In genomic region chr4:142556048-142556447, GRCh38 we compare ENCODE assay signal across 26 cellular contexts.
A peak's percentile ranks its signal among the peaks of the same experiment; 100 is the strongest.
DNase-seq lines count a peak whose midpoint lies in the region; ATAC-seq and TF ChIP-seq lines count a peak whose summit lies in the region.
"Had no signal": no experiment of that assay in that cellular context is flagged by ENCODE, and none has a peak within 500 bp of the region (broad histone marks: within the 10 kb centered on the region; RNA-seq: fewer than 3 reads in every experiment).

No MANE protein-coding gene starts in this region.

- H3K9me3 ChIP-seq in heart right ventricle (no peaks in the 10 kb centered on the region), lower lobe of right lung (no peaks in the 10 kb centered on the region)
- H3K9me3 ChIP-seq: gastrocnemius medialis, SJSA1, thyroid gland had no signal

- no peaks in the 10 kb centered on the region for H3K36me3 ChIP-seq in heart right ventricle
- H3K36me3 ChIP-seq in lower lobe of right lung: no peaks in the 10 kb centered on the region
- H3K36me3 ChIP-seq: gastrocnemius medialis, SJSA1, thyroid gland had no signal

- TF ChIP-seq CTCF in heart right ventricle (IDR thresholded peaks at IDR 0.05): no peak
- no peak for TF ChIP-seq CTCF in epithelial cell of esophagus (IDR thresholded peaks at IDR 0.05; ENCODE audit: insufficient read depth, low read depth, low read length, missing control alignments)
- TF ChIP-seq CTCF in lower lobe of right lung (IDR thresholded peaks at IDR 0.05): no peak

- peak; percentile 41 for ATAC-seq in activated CD4-positive, alpha-beta T cell treated with anti-CD3 and anti-CD28 coated beads for 36 hours
- peak; percentile 22 for ATAC-seq in left ventricle myocardium superior
- ATAC-seq in heart right ventricle: no peak
- no peak for ATAC-seq in SK-N-SH treated with all-trans-retinoic acid at 6 μM for 48 hours
- ATAC-seq in lower lobe of right lung: no peak
- ATAC-seq: gastrocnemius medialis; left lobe of liver; naive thymus-derived CD8-positive, alpha-beta T cell had no signal

- H3K27me3 ChIP-seq in heart right ventricle (no peaks in the 10 kb centered on the region), lower lobe of right lung (ENCODE audit: low read depth) (no peaks in the 10 kb centered on the region)
- H3K27me3 ChIP-seq: gastrocnemius medialis, SJSA1, thyroid gland had no signal

- CTCF ChIA-PET in activated CD4-positive, alpha-beta T cell treated with anti-CD3 and anti-CD28 coated beads for 36 hours (lab: Charles Lee): interaction anchor here (0.8 to 1.5 kb wide), 4 partner anchors 11 to 149 kb away, joined by 3 to 6 read pairs (median 3); no protein-coding TSS in a partner anchor

- no peak for DNase-seq in activated CD4-positive, alpha-beta T cell treated with anti-CD3 and anti-CD28 coated beads for 36 hours
- no peak for DNase-seq in activated CD4-positive, alpha-beta T cell treated with anti-CD3 and anti-CD28 coated beads, Interleukin-2, amount 50 U/mL, for 4 hours
- no peak for DNase-seq in left ventricle myocardium superior
- DNase-seq in heart right ventricle: no peak
- peak; percentile 32 for DNase-seq in epithelial cell of esophagus (ENCODE audit: low read depth)
- no peak for DNase-seq in lower lobe of right lung
- no peak for DNase-seq in NCI-H2081 treated with DMSO at 0.1 percent for 48 hours (lab: John Stamatoyannopoulos, UW)
- DNase-seq: activated CD4-positive, alpha-beta T cell treated with anti-CD3 and anti-CD28 coated beads, Interleukin-2, amount 50 U/mL, for 1 hour; activated CD8-positive, alpha-beta memory T cell treated with anti-CD3 and anti-CD28 coated beads, Interleukin-2, amount 50 U/mL, for 48 hours; activated naive CD8-positive, alpha-beta T cell treated with anti-CD3 and anti-CD28 coated beads, Interleukin-2, amount 10 ng/mL, durations not matched to agents 7 days and 5 days; CD8-positive, alpha-beta memory T cell; central memory CD4-positive, alpha-beta T cell; gastrocnemius medialis; GOT3; hippocampal formation; immature natural killer cell; IMR-90; naive thymus-derived CD8-positive, alpha-beta T cell; NCI-H446 treated with DMSO at 0.1 percent for 48 hours; NCI-H82; RPMI8226; stimulated activated naive CD4-positive, alpha-beta T cell treated with Interleukin-2 at 50 U/mL for 16 hours; thyroid gland had no signal

- peaks cover 87% of the 10 kb centered on the region for H3K4me1 Mint-ChIP-seq in activated CD4-positive, alpha-beta T cell treated with anti-CD3 and anti-CD28 coated beads for 36 hours
- H3K4me1 Mint-ChIP-seq: immature natural killer cell had no signal

- peak overlapping the region; percentile 57 for H3K4me3 Mint-ChIP-seq in activated CD4-positive, alpha-beta T cell treated with anti-CD3 and anti-CD28 coated beads for 36 hours
- H3K4me3 Mint-ChIP-seq: activated naive CD8-positive, alpha-beta T cell treated with anti-CD3 and anti-CD28 coated beads, Interleukin-2, amount 10 ng/mL, durations not matched to agents 7 days and 5 days; immature natural killer cell had no signal

- H3K27ac Mint-ChIP-seq in activated CD4-positive, alpha-beta T cell treated with anti-CD3 and anti-CD28 coated beads for 36 hours: peak overlapping the region; percentile 86
- H3K27ac Mint-ChIP-seq: activated naive CD8-positive, alpha-beta T cell treated with anti-CD3 and anti-CD28 coated beads, Interleukin-2, amount 10 ng/mL, durations not matched to agents 7 days and 5 days; immature natural killer cell had no signal

- peaks cover 2% of the 10 kb centered on the region for H3K9me3 Mint-ChIP-seq in activated CD4-positive, alpha-beta T cell treated with anti-CD3 and anti-CD28 coated beads for 36 hours (ENCODE audit: low read depth)
- H3K9me3 Mint-ChIP-seq: activated naive CD8-positive, alpha-beta T cell treated with anti-CD3 and anti-CD28 coated beads, Interleukin-2, amount 10 ng/mL, durations not matched to agents 7 days and 5 days; CD8-positive, alpha-beta memory T cell; naive thymus-derived CD8-positive, alpha-beta T cell had no signal

- WGBS in heart right ventricle, 2 donors: 90 to 92% methylated on average over 1 of the region's 1 CpG

- intact Hi-C loops in activated CD4-positive, alpha-beta T cell treated with anti-CD3 and anti-CD28 coated beads for 36 hours (cut with DNase I, micrococcal nuclease): loop anchor here in 1 of 2 experiments (1.0 to 2.0 kb wide), 2 partner anchors 9 to 149 kb away; no protein-coding TSS in a partner anchor
- intact Hi-C loops in left ventricle myocardium superior (cut with micrococcal nuclease): no loop called here
- intact Hi-C loops in heart right ventricle (cut with DNase I): no loop called here
- intact Hi-C loops in lower lobe of right lung (cut with DNase I): no loop called here

- H3K27me3 Mint-ChIP-seq in activated CD4-positive, alpha-beta T cell treated with anti-CD3 and anti-CD28 coated beads for 36 hours: no peaks in the 10 kb centered on the region
- H3K27me3 Mint-ChIP-seq: activated naive CD8-positive, alpha-beta T cell treated with anti-CD3 and anti-CD28 coated beads, Interleukin-2, amount 10 ng/mL, durations not matched to agents 7 days and 5 days; naive thymus-derived CD8-positive, alpha-beta T cell had no signal

- POLR2A ChIA-PET in activated CD4-positive, alpha-beta T cell treated with anti-CD3 and anti-CD28 coated beads for 36 hours (lab: Charles Lee): interaction anchor here (1.0 to 1.7 kb wide), 3 partner anchors 11 to 149 kb away, joined by 3 to 8 read pairs (median 5); no protein-coding TSS in a partner anchor

- H3K36me3 Mint-ChIP-seq in activated CD4-positive, alpha-beta T cell treated with anti-CD3 and anti-CD28 coated beads for 36 hours (ENCODE audit: low read depth): peaks cover 9% of the 10 kb centered on the region
- H3K36me3 Mint-ChIP-seq: naive thymus-derived CD8-positive, alpha-beta T cell had no signal

- H3K4me3 ChIP-seq in heart right ventricle: no peak overlapping the region
- H3K4me3 ChIP-seq in epithelial cell of esophagus (ENCODE audit: low read length): no peak overlapping the region
- no peak overlapping the region for H3K4me3 ChIP-seq in lower lobe of right lung
- H3K4me3 ChIP-seq: gastrocnemius medialis, SJSA1, thyroid gland had no signal

- H3K27ac ChIP-seq in heart right ventricle: no peak overlapping the region
- no peak overlapping the region for H3K27ac ChIP-seq in lower lobe of right lung
- H3K27ac ChIP-seq: gastrocnemius medialis, SJSA1, thyroid gland had no signal

- H3K4me1 ChIP-seq in heart right ventricle (peaks cover 0 to 10% (median 0%) of the 10 kb centered on the region in 9 donors), lower lobe of right lung (peaks cover 5% of the 10 kb centered on the region)
- H3K4me1 ChIP-seq: gastrocnemius medialis, SJSA1, thyroid gland had no signal

TF ChIP-seq in SK-N-SH treated with all-trans-retinoic acid at 6 μM for 48 hours, 23 proteins besides CTCF, POLR2A, EP300 and RAD21:
- TF ChIP-seq RARB (CRISPR knock-in tag; IDR thresholded peaks at IDR 0.05): no peak
- TF ChIP-seq ZC3H10 (CRISPR knock-in tag; IDR thresholded peaks at IDR 0.05): no peak
- TF ChIP-seq CSDC2 (CRISPR knock-in tag; IDR thresholded peaks at IDR 0.05): no peak

Comparison
In these comparisons a context has a peak if more than half of its experiments do, and no peak if none do; other contexts are left out.
1. ATAC-seq: peak in activated CD4-positive, alpha-beta T cell treated with anti-CD3 and anti-CD28 coated beads for 36 hours (single experiment) and left ventricle myocardium superior (single experiment); none in heart right ventricle (0 of 8), SK-N-SH treated with all-trans-retinoic acid at 6 μM for 48 hours (single experiment) and lower lobe of right lung (0 of 2).